13 cellular contexts compared by ENCODE assay signal in the genomic region with DNA sequence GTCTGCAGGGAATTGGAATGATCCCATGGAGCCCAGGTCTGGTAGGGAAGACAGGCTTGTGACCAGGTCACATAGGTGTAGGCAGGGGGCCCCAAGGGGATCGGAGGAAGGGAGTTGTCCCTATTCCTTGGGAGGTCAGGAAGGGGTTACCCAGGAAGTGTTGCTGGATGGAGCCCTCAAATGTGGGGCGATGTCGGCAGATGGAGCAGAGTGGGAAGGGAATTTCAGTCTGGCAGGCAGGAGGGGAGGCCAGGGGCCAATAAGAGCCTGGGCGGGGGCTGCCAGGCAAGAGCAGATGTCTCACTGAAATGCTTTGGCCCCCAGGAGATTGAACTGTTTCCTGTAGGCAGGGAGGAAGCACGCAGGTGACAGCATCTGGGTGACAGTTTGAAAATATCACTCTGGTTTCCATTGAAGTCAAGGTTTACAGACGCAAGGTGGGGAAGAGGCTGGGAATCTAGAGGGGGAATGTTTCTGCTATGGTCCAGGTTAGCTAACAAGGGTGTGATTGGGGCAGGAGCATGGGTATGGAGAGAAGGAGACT.
DNase-seq lines count a peak whose midpoint lies in the region; ATAC-seq lines count a peak whose summit lies in the region.
"Had no signal": no experiment of that assay in that cellular context is flagged by ENCODE, and none has a peak within 500 bp of the region (broad histone marks: within the 10 kb centered on the region; RNA-seq: fewer than 3 reads in every experiment).

No MANE protein-coding gene starts in this region.

- POLR2A ChIA-PET in activated CD4-positive, alpha-beta memory T cell treated with anti-CD3 and anti-CD28 coated beads for 36 hours (lab: Charles Lee): no interaction called here

- H3K36me3 Mint-ChIP-seq in activated naive CD4-positive, alpha-beta T cell treated with anti-CD3 and anti-CD28 coated beads, Interleukin-2, amount 50 U/mL, for 72 hours: no peaks in the 10 kb centered on the region
- peaks cover 2% of the 10 kb centered on the region for H3K36me3 Mint-ChIP-seq in activated CD4-positive, alpha-beta memory T cell treated with anti-CD3 and anti-CD28 coated beads for 36 hours

- intact Hi-C loops in activated CD4-positive, alpha-beta memory T cell treated with anti-CD3 and anti-CD28 coated beads for 36 hours (cut with micrococcal nuclease): no loop called here

- H3K27ac Mint-ChIP-seq in activated naive CD4-positive, alpha-beta T cell treated with anti-CD3 and anti-CD28 coated beads, Interleukin-2, amount 50 U/mL, for 72 hours: peak overlapping the region; percentile 7 to 62
- H3K27ac Mint-ChIP-seq in activated CD4-positive, alpha-beta memory T cell treated with anti-CD3 and anti-CD28 coated beads for 36 hours: no peak overlapping the region

- peaks cover 32% of the 10 kb centered on the region for H3K27me3 Mint-ChIP-seq in activated CD4-positive, alpha-beta memory T cell treated with anti-CD3 and anti-CD28 coated beads for 36 hours

- CTCF ChIA-PET in activated CD4-positive, alpha-beta memory T cell treated with anti-CD3 and anti-CD28 coated beads for 36 hours (lab: Charles Lee): interaction anchor here (0.9 to 2.1 kb wide), 4 partner anchors 15 to 433 kb away, joined by 3 to 14 read pairs (median 4); no protein-coding TSS in a partner anchor

- no peak overlapping the region for H3K4me3 Mint-ChIP-seq in activated CD4-positive, alpha-beta memory T cell treated with anti-CD3 and anti-CD28 coated beads for 36 hours
- H3K4me3 Mint-ChIP-seq: H9 had no signal

- peaks cover 6 to 7% of the 10 kb centered on the region in 2 donors for H3K9me3 Mint-ChIP-seq in activated naive CD4-positive, alpha-beta T cell treated with anti-CD3 and anti-CD28 coated beads, Interleukin-2, amount 50 U/mL, for 72 hours
- H3K9me3 Mint-ChIP-seq in activated CD4-positive, alpha-beta memory T cell treated with anti-CD3 and anti-CD28 coated beads for 36 hours: peaks cover 8% of the 10 kb centered on the region

- ATAC-seq in activated naive CD4-positive, alpha-beta T cell treated with anti-CD3 and anti-CD28 coated beads, Interleukin-2, amount 50 U/mL, for 72 hours: no peak
- no peak for ATAC-seq in HG02610 (IDR thresholded peaks at IDR 0.05; ENCODE audit: unreplicated experiment)
- ATAC-seq: SK-N-SH treated with all-trans-retinoic acid at 6 μM for 48 hours had no signal

- DNase-seq in activated naive CD4-positive, alpha-beta T cell treated with anti-CD3 and anti-CD28 coated beads, Interleukin-2, amount 50 U/mL, for 72 hours (ENCODE audit: low spot score in 2 of 2): no peak
- no peak for DNase-seq in activated naive CD4-positive, alpha-beta T cell (lab: John Stamatoyannopoulos, UW)
- DNase-seq in NCI-H69 (lab: John Stamatoyannopoulos, UW) (peak; percentile 72), mesenteric fat pad (ENCODE audit: low spot score) (peak; percentile 51), SIG-M5 treated with dmso at 0.1 percent for 504 hours (lab: John Stamatoyannopoulos, UW; ENCODE audit: unreplicated experiment) (no peak)
- no peak for DNase-seq in activated CD4-positive, alpha-beta memory T cell treated with anti-CD3 and anti-CD28 coated beads for 36 hours
- DNase-seq: H9, NCI-H1417 treated with DMSO at 0.1 percent for 48 hours, NCI-H2029 treated with DMSO at 0.1 percent for 48 hours, NCI-H82, SHP77 treated with DMSO at 0.1 percent for 48 hours had no signal

- H3K4me1 Mint-ChIP-seq in activated CD4-positive, alpha-beta memory T cell treated with anti-CD3 and anti-CD28 coated beads for 36 hours (ENCODE audit: low read depth): no peaks in the 10 kb centered on the region

Comparison
In these comparisons a context has a peak if more than half of its experiments do, and no peak if none do; other contexts are left out.
1. DNase-seq: peak in NCI-H69 (single experiment) and mesenteric fat pad (single experiment); none in activated naive CD4-positive, alpha-beta T cell treated with anti-CD3 and anti-CD28 coated beads, Interleukin-2, amount 50 U/mL, for 72 hours (0 of 2), activated naive CD4-positive, alpha-beta T cell (0 of 4), SIG-M5 treated with dmso at 0.1 percent for 504 hours (single experiment) and activated CD4-positive, alpha-beta memory T cell treated with anti-CD3 and anti-CD28 coated beads for 36 hours (single experiment).